Comparison of ENCODE assay signal across 1 cellular context in genomic region chr2:65161551-65162100, GRCh38.
TF ChIP-seq lines count a peak whose summit lies in the region.

No MANE protein-coding gene starts in this region.

TF ChIP-seq in K562, 482 proteins besides CTCF, POLR2A, EP300 and RAD21 (continued from another document):
- TF ChIP-seq RNF219 (CRISPR knock-in tag; IDR thresholded peaks at IDR 0.05) (no peak), PHTF2 (CRISPR knock-in tag; IDR thresholded peaks at IDR 0.05) (no peak), RERE (CRISPR knock-in tag; IDR thresholded peaks at IDR 0.05; ENCODE audit: borderline replicate concordance) (no peak)
